In genomic region chr13:43154083-43154739, GRCh38 we compare ENCODE assay signal across 2 cellular contexts.
A peak's percentile ranks its signal among the peaks of the same experiment; 100 is the strongest.
TF ChIP-seq lines count a peak whose summit lies in the region.

No MANE protein-coding gene starts in this region.

TF ChIP-seq in A549, 52 proteins besides CTCF, POLR2A, EP300 and RAD21:
- peak; percentile 22 for TF ChIP-seq MAFK (IDR thresholded peaks at IDR 0.05; ENCODE audit: partially characterized antibody)
- no peak for TF ChIP-seq TFCP2L1 (CRISPR knock-in tag; IDR thresholded peaks at IDR 0.05)

TF ChIP-seq in IMR-90, 13 proteins besides CTCF, POLR2A, EP300 and RAD21:
- TF ChIP-seq MAFK (IDR thresholded peaks at IDR 0.05; ENCODE audit: low read depth, low read length) (peak; percentile 16; the same call in 1 of the 2 replicates), CEBPB (IDR thresholded peaks at IDR 0.05; ENCODE audit: low read depth, low read length) (no peak), MAZ (IDR thresholded peaks at IDR 0.05; ENCODE audit: borderline replicate concordance, low read depth, low read length) (no peak), SMC3 (IDR thresholded peaks at IDR 0.05; ENCODE audit: low read depth, low read length) (no peak)
